Comparison of ENCODE assay signal across 8 cellular contexts in the genomic region with DNA sequence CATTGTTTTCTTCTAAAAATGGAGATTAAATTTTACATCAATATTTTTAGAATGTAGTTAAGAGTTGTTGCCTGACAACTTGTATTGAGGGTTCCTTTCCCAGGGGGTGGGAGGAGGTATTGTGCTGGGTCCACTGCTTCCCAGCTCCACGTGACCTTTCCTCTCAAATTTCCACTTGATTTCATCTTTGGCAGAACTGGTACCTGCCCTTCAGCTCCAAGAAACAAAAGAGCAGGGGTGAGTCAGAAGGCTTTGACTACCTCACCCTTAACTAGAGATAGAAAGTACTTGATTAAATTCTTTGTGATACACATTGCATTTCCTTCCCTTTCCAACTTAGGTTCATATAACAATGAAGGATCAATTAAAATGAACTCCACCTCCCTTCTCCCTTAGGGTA. TPM values are rescaled to one million over a fixed set of nuclear protein-coding genes. Genes with fewer than 3 reads are reported as not detected.
DNase-seq lines count a peak whose midpoint lies in the region; ATAC-seq, FAIRE-seq and TF ChIP-seq lines count a peak whose summit lies in the region.

No MANE protein-coding gene starts in this region.

- H3K9ac ChIP-seq in parathyroid adenoma, result no peak overlapping the region

- H3K4me3 ChIP-seq in PC-9 (0 out of 2 replicates have a peak overlapping the region, but pooled peaks have one; percentile 6), fibroblast of mammary gland (ENCODE audit: control insufficient read depth, low read depth, low read length) (peak overlapping the region; percentile 68), parathyroid adenoma (ENCODE audit: low read depth, low read length) (no peak overlapping the region)

- H3K9me3 ChIP-seq in PC-9 (ENCODE audit: insufficient read depth, low read depth) (0 out of 2 replicates have a peak, but pooled peaks cover 3% of the 10 kb centered on the region), parathyroid adenoma (ENCODE audit: control insufficient read depth, low read length) (no peaks in the 10 kb centered on the region)

- H4K20me1 ChIP-seq in PC-9 (ENCODE audit: insufficient read depth), result no peaks in the 10 kb centered on the region

- no TSS peak for BruUV-seq in PC-9 (replicated peaks; lab: Mats Ljungman, UMichigan)

- FAIRE-seq in H54 (lab: Jason Lieb, UNC), result no peak

- H3F3A ChIP-seq in PC-9 (ENCODE audit: insufficient read depth, low read depth), result peaks cover 20% of the 10 kb centered on the region

- peak overlapping the region; percentile 34 for H3K4me2 ChIP-seq in PC-9
- H3K4me2 ChIP-seq in parathyroid adenoma (ENCODE audit: low read length), result no peak overlapping the region

- no peak for TF ChIP-seq POLR2A in H54 (IDR thresholded peaks at IDR 0.05; ENCODE audit: low read depth, low read length)

- no peaks in the 10 kb centered on the region for H3K9me2 ChIP-seq in PC-9 (ENCODE audit: insufficient read depth)

- POLR2A ChIA-PET in PC-9 (lab: Charles Lee; ENCODE audit: unreplicated experiment), result interaction anchor here (0.6 kb wide), 4 partner anchors 14 to 242 kb away, joined by 3 to 4 read pairs (median 4); a partner anchor contains a TSS

- no peaks in the 10 kb centered on the region for H3K27me3 ChIP-seq in PC-9 (ENCODE audit: insufficient read depth, low read depth)
- no peaks in the 10 kb centered on the region for H3K27me3 ChIP-seq in parathyroid adenoma (ENCODE audit: control insufficient read depth, insufficient read depth, low read length)

- H2AFZ ChIP-seq in PC-9 (no peak overlapping the region), parathyroid adenoma (peak overlapping the region; percentile 28)

- H3K27ac ChIP-seq in PC-9 (peak overlapping the region; percentile 67), parathyroid adenoma (peak overlapping the region; percentile 68)

- H3K4me1 ChIP-seq in PC-9 (replicated peaks; ENCODE audit: insufficient read depth) (peaks cover 28% of the 10 kb centered on the region), parathyroid adenoma (peaks cover 6% of the 10 kb centered on the region)

- intact Hi-C loops in PC-9 (cut with micrococcal nuclease; ENCODE audit: unreplicated experiment), result loop anchor here (1.0 to 5.0 kb wide), 3 partner anchors 19 to 242 kb away; no protein-coding TSS in a partner anchor

- TF ChIP-seq CTCF in PC-9 (conservative IDR thresholded peaks at IDR 0.05), result no peak
- no peak for TF ChIP-seq CTCF in fibroblast of mammary gland (conservative IDR thresholded peaks at IDR 0.05; ENCODE audit: control insufficient read depth, insufficient read depth, low read depth, low read length)
- TF ChIP-seq CTCF in parathyroid adenoma (IDR thresholded peaks at IDR 0.05), result no peak

- CTCF ChIA-PET in PC-9 (lab: Charles Lee), result no interaction called here

- H3K79me2 ChIP-seq in PC-9 (ENCODE audit: low read depth) (peaks cover 54% of the 10 kb centered on the region), parathyroid adenoma (no peaks in the 10 kb centered on the region)

- peaks cover 13% of the 10 kb centered on the region for H3K36me3 ChIP-seq in PC-9 (ENCODE audit: low read depth)
- no peaks in the 10 kb centered on the region for H3K36me3 ChIP-seq in parathyroid adenoma (ENCODE audit: control insufficient read depth, insufficient read depth, low read length)

- ATAC-seq in HG02798 (IDR thresholded peaks at IDR 0.05; ENCODE audit: poor library complexity, unreplicated experiment), result no peak

- peak; percentile 28 for DNase-seq in Daoy (ENCODE audit: low read depth)
- DNase-seq in PC-9, result peak; percentile 65 to 88
- DNase-seq in fibroblast of mammary gland (ENCODE audit: low read depth), result peak; percentile 48
- no peak for DNase-seq in NCI-H82 (lab: John Stamatoyannopoulos, UW)
- no peak for DNase-seq in superior temporal gyrus (ENCODE audit: extremely low spot score)
- no peak for DNase-seq in H54 (ENCODE audit: insufficient read length, low spot score)

RNA-seq across cellular contexts. Expression of a gene that starts 19.7 kb away (rescaled TPM):
- 6.7 and 9.9 TPM in 2 replicates for total RNA-seq in Daoy (2014; rRNA removed; shearing (Covaris generic))
- 56.0 and 87.0 TPM in 2 replicates for total RNA-seq in PC-9 (2021)

Comparison
In these comparisons a context has a peak if more than half of its experiments do, and no peak if none do; other contexts are left out.
1. DNase-seq: peak in Daoy (single experiment), PC-9 (2 of 2) and fibroblast of mammary gland (single experiment); none in NCI-H82 (single experiment), superior temporal gyrus (single experiment) and H54 (single experiment).